Comparison of ENCODE assay signal across 19 cellular contexts in genomic region chr16:14494396-14494795, GRCh38.
DNase-seq lines count a peak whose midpoint lies in the region; ATAC-seq and TF ChIP-seq lines count a peak whose summit lies in the region.
"Had no signal": no experiment of that assay in that cellular context is flagged by ENCODE, and none has a peak within 500 bp of the region (broad histone marks: within the 10 kb centered on the region; RNA-seq: fewer than 3 reads in every experiment).

No MANE protein-coding gene starts in this region.

- H3K27me3 ChIP-seq in CD8-positive, alpha-beta T cell (ENCODE audit: insufficient read depth, low read length), result no peaks in the 10 kb centered on the region
- no peaks in the 10 kb centered on the region for H3K27me3 ChIP-seq in IMR-90 (ENCODE audit: control insufficient read depth, insufficient read depth, low read length)
- H3K27me3 ChIP-seq: BLaER1 had no signal

- peaks cover 16% of the 10 kb centered on the region for H3K9me1 ChIP-seq in IMR-90 (ENCODE audit: insufficient read depth, low read length)

- H4K91ac ChIP-seq in IMR-90 (ENCODE audit: insufficient read depth, low read depth, low read length), result no peak overlapping the region

- H3K9me3 ChIP-seq in CD8-positive, alpha-beta T cell (ENCODE audit: low read length), result no peaks in the 10 kb centered on the region
- H3K9me3 ChIP-seq in IMR-90 (ENCODE audit: control insufficient read depth, insufficient read depth, low read length), result no peaks in the 10 kb centered on the region
- H3K9me3 ChIP-seq: BLaER1 had no signal

- WGBS in IMR-90 (ENCODE audit: extremely low coverage in 2 of 2, insufficient read length in 1 of 2), 2 experiments, result 90% methylated on average over 10 of the region's 10 CpGs; no CpG with 5 or more reads in 1 of the 2 experiments
- 97% methylated on average over 10 of the region's 10 CpGs for WGBS in lower leg skin, 2 donors

- BruUV-seq in IMR-90 (replicated peaks; lab: Mats Ljungman, UMichigan), result no TSS peak

- peaks cover 56% of the 10 kb centered on the region for H3K4me1 Mint-ChIP-seq in CD8-positive, alpha-beta T cell (ENCODE audit: low read depth)
- peaks cover 29 to 44% of the 10 kb centered on the region in 2 donors for H3K4me1 Mint-ChIP-seq in effector memory CD8-positive, alpha-beta T cell (ENCODE audit: low read depth in 2 of 2)
- peaks cover 70% of the 10 kb centered on the region for H3K4me1 Mint-ChIP-seq in progenitor cell of endocrine pancreas (ENCODE audit: low read depth)

- POLR2A ChIA-PET in CD8-positive, alpha-beta T cell (lab: Charles Lee), result no interaction called here
- POLR2A ChIA-PET in IMR-90 (lab: Charles Lee; ENCODE audit: unreplicated experiment), result no interaction called here

- peaks cover 29% of the 10 kb centered on the region for H3K36me3 Mint-ChIP-seq in CD8-positive, alpha-beta T cell
- peaks cover 3% of the 10 kb centered on the region for H3K36me3 Mint-ChIP-seq in effector memory CD8-positive, alpha-beta T cell (ENCODE audit: insufficient read depth)
- peaks cover 2% of the 10 kb centered on the region for H3K36me3 Mint-ChIP-seq in progenitor cell of endocrine pancreas (ENCODE audit: insufficient read depth)

- no peak overlapping the region for H2AFZ ChIP-seq in IMR-90 (replicated peaks; ENCODE audit: low read length, poor library complexity)
- H2AFZ ChIP-seq: PC-9 had no signal

- no peak overlapping the region for H4K5ac ChIP-seq in IMR-90 (ENCODE audit: low read depth, low read length)

- TF ChIP-seq POLR2A in IMR-90 (IDR thresholded peaks at IDR 0.05; ENCODE audit: low read depth, low read length), result no peak
- TF ChIP-seq POLR2A in lower leg skin (IDR thresholded peaks at IDR 0.05), result no peak

- no peak overlapping the region for H2BK5ac ChIP-seq in IMR-90 (ENCODE audit: low read depth, low read length, poor library complexity, severe bottlenecking)

- H4K8ac ChIP-seq in IMR-90 (ENCODE audit: low read depth in 2 of 2, low read length in 2 of 2), result no peak overlapping the region

- peaks cover 4 to 13% of the 10 kb centered on the region in 2 experiments; a peak in 1 of 4 replicates for H3K79me1 ChIP-seq in IMR-90 (ENCODE audit: low read depth in 1 of 2, low read length in 2 of 2)

- H3K4me3 Mint-ChIP-seq in CD8-positive, alpha-beta T cell, result no peak overlapping the region
- H3K4me3 Mint-ChIP-seq in effector memory CD8-positive, alpha-beta T cell, result no peak overlapping the region
- H3K4me3 Mint-ChIP-seq in progenitor cell of endocrine pancreas (ENCODE audit: low read depth), result no peak overlapping the region

- DNase-seq in CD8-positive, alpha-beta T cell, result no peak
- DNase-seq in IMR-90, result no peak
- DNase-seq in effector memory CD8-positive, alpha-beta T cell, result no peak
- no peak for DNase-seq in progenitor cell of endocrine pancreas (ENCODE audit: low spot score, unreplicated experiment)
- DNase-seq in DMS153 treated with DMSO at 0.1 percent for 48 hours (lab: John Stamatoyannopoulos, UW; ENCODE audit: unreplicated experiment), result no peak
- DNase-seq in germinal center (ENCODE audit: low spot score), result no peak
- no peak for DNase-seq in lower leg skin (ENCODE audit: low spot score in 2 of 2)
- no peak for DNase-seq in NCI-H774 (lab: John Stamatoyannopoulos, UW)
- DNase-seq: COR-L47, DND-41, GF-D8, Karpas-422, NCI-H1105 treated with DMSO at 0.1 percent for 48 hours, NCI-H187, NCI-H446, NCI-H748 treated with DMSO at 0.1 percent for 48 hours, PC-9 had no signal

- no peak overlapping the region for H3K4me2 ChIP-seq in IMR-90 (ENCODE audit: low read depth, low read length)
- H3K4me2 ChIP-seq: BLaER1, PC-9 had no signal

- H3K56ac ChIP-seq in IMR-90 (ENCODE audit: extremely low read depth, insufficient read depth, low read length), result no peak overlapping the region

- no peak for ATAC-seq in CD8-positive, alpha-beta T cell
- no peak for ATAC-seq in IMR-90 (ENCODE audit: low read depth)
- no peak for ATAC-seq in effector memory CD8-positive, alpha-beta T cell (replicated peaks)
- ATAC-seq: Right ventricle myocardium inferior had no signal

- no peak overlapping the region for H3K4ac ChIP-seq in IMR-90 (ENCODE audit: low read depth, low read length)

- no peak overlapping the region for H3K18ac ChIP-seq in IMR-90 (ENCODE audit: low read depth, low read length)

- H3K27me3 Mint-ChIP-seq in CD8-positive, alpha-beta T cell (ENCODE audit: low read depth), result no peaks in the 10 kb centered on the region
- H3K27me3 Mint-ChIP-seq in effector memory CD8-positive, alpha-beta T cell, result no peaks in the 10 kb centered on the region
- no peaks in the 10 kb centered on the region for H3K27me3 Mint-ChIP-seq in progenitor cell of endocrine pancreas

- H3K9me3 Mint-ChIP-seq in CD8-positive, alpha-beta T cell, result no peaks in the 10 kb centered on the region
- H3K9me3 Mint-ChIP-seq in effector memory CD8-positive, alpha-beta T cell, result no peaks in the 10 kb centered on the region
- H3K9me3 Mint-ChIP-seq in progenitor cell of endocrine pancreas (ENCODE audit: low read depth), result no peaks in the 10 kb centered on the region

- H2BK20ac ChIP-seq in IMR-90 (ENCODE audit: low read depth, low read length), result no peak overlapping the region

- H2AK5ac ChIP-seq in IMR-90 (ENCODE audit: low read depth, low read length), result no peak overlapping the region

- H2BK15ac ChIP-seq in IMR-90 (ENCODE audit: low read depth, low read length), result no peak overlapping the region

- intact Hi-C loops in CD8-positive, alpha-beta T cell (cut with DNase I, micrococcal nuclease), result no loop called here
- intact Hi-C loops in IMR-90 (cut with micrococcal nuclease), result no loop called here
- intact Hi-C loops in lower leg skin (cut with DNase I; ENCODE audit: low total_unique reads), result no loop called here

- CTCF ChIA-PET in CD8-positive, alpha-beta T cell (lab: Charles Lee), result no interaction called here
- CTCF ChIA-PET in IMR-90 (lab: Yijun Ruan, JAX), result no interaction called here

- no peak overlapping the region for H2AK9ac ChIP-seq in IMR-90 (replicated peaks; ENCODE audit: low read depth, low read length, poor library complexity)

- no peak overlapping the region for H3K4me3 ChIP-seq in CD8-positive, alpha-beta T cell (ENCODE audit: low read depth, low read length)
- H3K4me3 ChIP-seq in IMR-90 (ENCODE audit: insufficient read depth, low read depth, low read length) (no peak overlapping the region), lower leg skin (ENCODE audit: low read depth, poor library complexity, severe bottlenecking) (no peak overlapping the region)
- H3K4me3 ChIP-seq: BLaER1, PC-9 had no signal

- peak overlapping the region; percentile 2 for H3K27ac Mint-ChIP-seq in CD8-positive, alpha-beta T cell
- H3K27ac Mint-ChIP-seq in effector memory CD8-positive, alpha-beta T cell, result peak overlapping the region; percentile 5 to 80
- H3K27ac Mint-ChIP-seq in progenitor cell of endocrine pancreas, result peak overlapping the region; percentile 53

- no peaks in the 10 kb centered on the region for H4K20me1 ChIP-seq in IMR-90 (ENCODE audit: insufficient read depth, low read length)

- no peak for TF ChIP-seq CTCF in CD8-positive, alpha-beta T cell (IDR thresholded peaks at IDR 0.05)
- TF ChIP-seq CTCF in IMR-90 (conservative IDR thresholded peaks at IDR 0.05; ENCODE audit: low read depth, low read length) (no peak), progenitor cell of endocrine pancreas (IDR thresholded peaks at IDR 0.05; ENCODE audit: unreplicated experiment) (no peak), lower leg skin (IDR thresholded peaks at IDR 0.05) (no peak)

- H3K36me3 ChIP-seq in CD8-positive, alpha-beta T cell (ENCODE audit: insufficient read depth, low read length), result no peaks in the 10 kb centered on the region
- peaks cover 2% of the 10 kb centered on the region; the same call in 1 of the 2 replicates for H3K36me3 ChIP-seq in IMR-90 (ENCODE audit: control insufficient read depth, insufficient read depth, low read length)

- no peak overlapping the region for H3K23ac ChIP-seq in IMR-90 (ENCODE audit: low read depth, low read length)

- no peak overlapping the region for H2BK120ac ChIP-seq in IMR-90 (ENCODE audit: low read depth, low read length)

- in situ Hi-C loops in IMR-90 (cut with MboI; ENCODE audit: low sequenced_read_pairs), result no loop called here

- no peak overlapping the region for H3K9ac ChIP-seq in IMR-90 (ENCODE audit: low read depth, low read length)
- H3K9ac ChIP-seq: BLaER1 had no signal

- dilution Hi-C loops in IMR-90 (cut with HindIII; ENCODE audit: low sequenced_read_pairs, unreplicated experiment), result no loop called here

- H3K27ac ChIP-seq in CD8-positive, alpha-beta T cell (ENCODE audit: low read depth, low read length), result no peak overlapping the region
- H3K27ac ChIP-seq in IMR-90 (ENCODE audit: insufficient read depth, low read length), result no peak overlapping the region
- H3K27ac ChIP-seq: BLaER1, PC-9 had no signal

- no peak for TF ChIP-seq RAD21 in IMR-90 (IDR thresholded peaks at IDR 0.05; ENCODE audit: low read length)

- no peaks in the 10 kb centered on the region for H3K4me1 ChIP-seq in CD8-positive, alpha-beta T cell (ENCODE audit: insufficient read depth, low read length)
- peaks cover 3% of the 10 kb centered on the region; the same call in 1 of the 2 replicates for H3K4me1 ChIP-seq in IMR-90 (ENCODE audit: control insufficient read depth, insufficient read depth, low read length)

- 0 out of 2 replicates have a peak overlapping the region, but pooled peaks have one; percentile 29 for H3K14ac ChIP-seq in IMR-90 (replicated peaks; ENCODE audit: low read depth, low read length)

TF ChIP-seq in IMR-90, 13 proteins besides CTCF, POLR2A, EP300 and RAD21 (continues in another document):
- TF ChIP-seq CEBPB (IDR thresholded peaks at IDR 0.05; ENCODE audit: low read depth, low read length) (no peak), FOS (IDR thresholded peaks at IDR 0.05; ENCODE audit: low read depth, low read length) (no peak), MAFK (IDR thresholded peaks at IDR 0.05; ENCODE audit: low read depth, low read length) (no peak), SMC3 (IDR thresholded peaks at IDR 0.05; ENCODE audit: low read depth, low read length) (no peak), BHLHE40 (IDR thresholded peaks at IDR 0.05; ENCODE audit: low read depth, low read length) (no peak), ELK1 (IDR thresholded peaks at IDR 0.05; ENCODE audit: borderline replicate concordance, low read depth, low read length) (no peak), RFX5 (IDR thresholded peaks at IDR 0.05; ENCODE audit: low read depth, low read length) (no peak), MXI1 (IDR thresholded peaks at IDR 0.05; ENCODE audit: borderline replicate concordance, low read depth, low read length) (no peak)

Comparison
In these comparisons a context has a peak if more than half of its experiments do, and no peak if none do; other contexts are left out.
1. H3K27ac Mint-ChIP-seq: peak in every context shown above with its lines; median percentile 53 in progenitor cell of endocrine pancreas; 42 in effector memory CD8-positive, alpha-beta T cell; 2 in CD8-positive, alpha-beta T cell.